ENCODE assay signal across 9 cellular contexts in genomic region chr3:71026634-71027578, GRCh38.
DNase-seq lines count a peak whose midpoint lies in the region; ATAC-seq and TF ChIP-seq lines count a peak whose summit lies in the region.
"Had no signal": no experiment of that assay in that cellular context is flagged by ENCODE, and none has a peak within 500 bp of the region (broad histone marks: within the 10 kb centered on the region; RNA-seq: fewer than 3 reads in every experiment).

No MANE protein-coding gene starts in this region.

- peak; percentile 10 for DNase-seq in GM03348 (ENCODE audit: low spot score)
- peak; percentile 41 to 65 for DNase-seq in NOMO-1 (lab: John Stamatoyannopoulos, UW; ENCODE audit: unreplicated experiment in 2 of 2)
- no peak for DNase-seq in osteocyte (ENCODE audit: extremely low spot score, unreplicated experiment)
- DNase-seq in DMS 273 (lab: John Stamatoyannopoulos, UW; ENCODE audit: unreplicated experiment), result no peak
- DNase-seq in SK-N-SH, result no peak
- DNase-seq: NCI-H2171 had no signal

- peaks cover 35% of the 10 kb centered on the region for H3K4me1 Mint-ChIP-seq in dendritic cell treated with granulocyte-macrophage colony-stimulating factor and Interleukin-4, amounts not matched to agents 40 ng/mL and 50 ng/mL, for 4 days (ENCODE audit: low read depth)
- H3K4me1 Mint-ChIP-seq in osteocyte (ENCODE audit: unreplicated experiment), result peaks cover 56% of the 10 kb centered on the region

- H3K9me3 Mint-ChIP-seq in dendritic cell treated with granulocyte-macrophage colony-stimulating factor and Interleukin-4, amounts not matched to agents 40 ng/mL and 50 ng/mL, for 4 days, result no peaks in the 10 kb centered on the region
- no peaks in the 10 kb centered on the region for H3K9me3 Mint-ChIP-seq in osteocyte (ENCODE audit: unreplicated experiment)
- H3K9me3 Mint-ChIP-seq: neural crest cell had no signal

- H3K9me3 ChIP-seq in SK-N-SH, result no peaks in the 10 kb centered on the region

- no peaks in the 10 kb centered on the region for H3K27me3 ChIP-seq in SK-N-SH (ENCODE audit: insufficient read depth)

- POLR2A ChIA-PET in SK-N-SH (lab: Yijun Ruan, JAX), result no interaction called here

- no peaks in the 10 kb centered on the region for H3K9me2 ChIP-seq in SK-N-SH

- H3K4me3 ChIP-seq in SK-N-SH (ENCODE audit: low read depth in 2 of 2, low read length in 1 of 2), result no peak overlapping the region

- ATAC-seq in GM19452 (IDR thresholded peaks at IDR 0.05; ENCODE audit: unreplicated experiment), result no peak

- peaks cover 34% of the 10 kb centered on the region for H3K36me3 Mint-ChIP-seq in dendritic cell treated with granulocyte-macrophage colony-stimulating factor and Interleukin-4, amounts not matched to agents 40 ng/mL and 50 ng/mL, for 4 days (ENCODE audit: low read depth)
- H3K36me3 Mint-ChIP-seq in osteocyte (ENCODE audit: unreplicated experiment), result peaks cover 56% of the 10 kb centered on the region

- H4K20me1 ChIP-seq in SK-N-SH (ENCODE audit: insufficient read depth), result peaks cover 12% of the 10 kb centered on the region; the same call in 1 of the 2 replicates

- H3K27ac ChIP-seq in SK-N-SH (ENCODE audit: low read depth in 2 of 2, low read length in 1 of 2), result peak overlapping the region in 1 of 2 experiments; percentile 22; a peak in 1 of 4 replicates

- intact Hi-C loops in dendritic cell treated with granulocyte-macrophage colony-stimulating factor and Interleukin-4, amounts not matched to agents 40 ng/mL and 50 ng/mL, for 4 days (cut with micrococcal nuclease), result no loop called here

- peaks cover 12% of the 10 kb centered on the region for H3F3A ChIP-seq in SK-N-SH (replicated peaks; ENCODE audit: insufficient read depth)

- H2AFZ ChIP-seq in SK-N-SH (ENCODE audit: low read depth), result no peak overlapping the region

- TF ChIP-seq RAD21 in SK-N-SH (IDR thresholded peaks at IDR 0.05; ENCODE audit: low read length), result no peak

- peak overlapping the region; percentile 59 for H3K27ac Mint-ChIP-seq in dendritic cell treated with granulocyte-macrophage colony-stimulating factor and Interleukin-4, amounts not matched to agents 40 ng/mL and 50 ng/mL, for 4 days
- H3K27ac Mint-ChIP-seq in osteocyte (ENCODE audit: unreplicated experiment), result peak overlapping the region; percentile 78

- 97% methylated on average over 6 of the region's 6 CpGs for WGBS in SK-N-SH (ENCODE audit: low lambda C conversion rate)

- H3K36me3 ChIP-seq in SK-N-SH (replicated peaks in 1 of 2; ENCODE audit: control insufficient read depth in 1 of 2, insufficient read depth in 2 of 2, low read length in 1 of 2), result peaks cover 5 to 54% of the 10 kb centered on the region in 2 experiments

- peaks cover 3 to 17% of the 10 kb centered on the region in 2 experiments; a peak in 1 of 4 replicates for H3K4me1 ChIP-seq in SK-N-SH (ENCODE audit: control insufficient read depth in 1 of 2, insufficient read depth in 2 of 2, low read depth in 1 of 2, low read length in 1 of 2)

- TF ChIP-seq CTCF in osteocyte (IDR thresholded peaks at IDR 0.05) (no peak), SK-N-SH (IDR thresholded peaks at IDR 0.05) (no peak)

- no peak overlapping the region for H3K4me3 Mint-ChIP-seq in dendritic cell treated with granulocyte-macrophage colony-stimulating factor and Interleukin-4, amounts not matched to agents 40 ng/mL and 50 ng/mL, for 4 days
- no peak overlapping the region for H3K4me3 Mint-ChIP-seq in osteocyte (ENCODE audit: unreplicated experiment)
- H3K4me3 Mint-ChIP-seq: neural crest cell had no signal

- CTCF ChIA-PET in SK-N-SH (lab: Yijun Ruan, JAX), result interaction anchor here (1.0 kb wide), 2 partner anchors 11 to 20 kb away, joined by 3 to 4 read pairs; no protein-coding TSS in a partner anchor

- H3K27me3 Mint-ChIP-seq in dendritic cell treated with granulocyte-macrophage colony-stimulating factor and Interleukin-4, amounts not matched to agents 40 ng/mL and 50 ng/mL, for 4 days, result no peaks in the 10 kb centered on the region
- H3K27me3 Mint-ChIP-seq in osteocyte (ENCODE audit: unreplicated experiment), result no peaks in the 10 kb centered on the region

- no peak for TF ChIP-seq EP300 in SK-N-SH (IDR thresholded peaks at IDR 0.05; ENCODE audit: borderline replicate concordance in 1 of 2, low read depth in 1 of 2, low read length in 1 of 2)

- peaks cover 98% of the 10 kb centered on the region for H3K79me2 ChIP-seq in SK-N-SH (ENCODE audit: insufficient read depth)

- H3K9ac ChIP-seq in SK-N-SH, result no peak overlapping the region

- no peak overlapping the region for H3K4me2 ChIP-seq in SK-N-SH

TF ChIP-seq in SK-N-SH, 30 proteins besides CTCF, POLR2A, EP300 and RAD21:
- no peak for TF ChIP-seq FOXJ3 (CRISPR knock-in tag; IDR thresholded peaks at IDR 0.05)
- TF ChIP-seq USF2 (IDR thresholded peaks at IDR 0.05; ENCODE audit: borderline replicate concordance, low read depth, low read length), result no peak
- TF ChIP-seq IRF3 (IDR thresholded peaks at IDR 0.05; ENCODE audit: low read depth, low read length), result no peak
- TF ChIP-seq USF1 (IDR thresholded peaks at IDR 0.05; ENCODE audit: borderline replicate concordance, low read depth), result no peak
- no peak for TF ChIP-seq MAX (IDR thresholded peaks at IDR 0.05; ENCODE audit: low read depth)
- TF ChIP-seq MEF2A (IDR thresholded peaks at IDR 0.05; ENCODE audit: borderline replicate concordance, low read depth), result no peak
- no peak for TF ChIP-seq SIN3A (IDR thresholded peaks at IDR 0.05; ENCODE audit: borderline replicate concordance, low read depth, low read length)
- TF ChIP-seq FOSL2 (IDR thresholded peaks at IDR 0.05; ENCODE audit: borderline replicate concordance, low read depth), result no peak
- TF ChIP-seq RFX5 (IDR thresholded peaks at IDR 0.05; ENCODE audit: low read length), result no peak
- no peak for TF ChIP-seq SMC3 (IDR thresholded peaks at IDR 0.05; ENCODE audit: low read depth, low read length)
- TF ChIP-seq ELF1 (IDR thresholded peaks at IDR 0.05), result no peak
- TF ChIP-seq NFIC (IDR thresholded peaks at IDR 0.05; ENCODE audit: borderline replicate concordance), result no peak
- TF ChIP-seq CHD2 (IDR thresholded peaks at IDR 0.05; ENCODE audit: low read length, partially characterized antibody), result no peak
TF ChIP-seq in SK-N-SH: peak in this region for 0.

Comparison
In these comparisons a context has a peak if more than half of its experiments do, and no peak if none do; other contexts are left out.
1. DNase-seq: peak in GM03348 (single experiment) and NOMO-1 (2 of 2); none in osteocyte (single experiment), DMS 273 (single experiment) and SK-N-SH (single experiment).